In the genomic region with DNA sequence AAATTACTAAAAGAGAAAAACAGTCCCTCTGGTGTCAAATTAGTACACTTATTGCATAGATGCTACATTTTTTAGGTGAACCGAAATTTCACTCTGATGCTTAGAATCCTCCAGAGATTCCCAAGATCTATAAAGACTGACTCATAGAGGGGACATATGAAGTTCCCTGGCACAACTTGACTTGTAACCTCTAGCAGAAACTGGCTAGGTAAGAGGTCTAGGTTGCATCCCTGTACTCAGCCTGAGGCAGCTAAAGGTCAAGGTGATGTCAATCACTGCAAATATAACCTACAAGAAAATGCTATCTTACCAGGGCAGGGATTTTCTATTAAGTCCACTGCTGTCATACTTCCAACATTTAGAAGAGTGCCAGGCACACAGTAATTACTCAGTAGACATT, we compare ENCODE assay signal across 1 cellular context.
TF ChIP-seq lines count a peak whose summit lies in the region.

No MANE protein-coding gene starts in this region.

TF ChIP-seq in HepG2, 621 proteins besides CTCF, POLR2A, EP300 and RAD21:
- TF ChIP-seq, protein P1, sequence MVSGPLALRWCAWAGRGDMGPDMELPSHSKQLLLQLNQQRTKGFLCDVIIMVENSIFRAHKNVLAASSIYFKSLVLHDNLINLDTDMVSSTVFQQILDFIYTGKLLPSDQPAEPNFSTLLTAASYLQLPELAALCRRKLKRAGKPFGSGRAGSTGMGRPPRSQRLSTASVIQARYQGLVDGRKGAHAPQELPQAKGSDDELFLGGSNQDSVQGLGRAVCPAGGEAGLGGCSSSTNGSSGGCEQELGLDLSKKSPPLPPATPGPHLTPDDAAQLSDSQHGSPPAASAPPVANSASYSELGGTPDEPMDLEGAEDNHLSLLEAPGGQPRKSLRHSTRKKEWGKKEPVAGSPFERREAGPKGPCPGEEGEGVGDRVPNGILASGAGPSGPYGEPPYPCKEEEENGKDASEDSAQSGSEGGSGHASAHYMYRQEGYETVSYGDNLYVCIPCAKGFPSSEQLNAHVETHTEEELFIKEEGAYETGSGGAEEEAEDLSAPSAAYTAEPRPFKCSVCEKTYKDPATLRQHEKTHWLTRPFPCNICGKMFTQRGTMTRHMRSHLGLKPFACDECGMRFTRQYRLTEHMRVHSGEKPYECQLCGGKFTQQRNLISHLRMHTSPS (CRISPR knock-in tag; IDR thresholded peaks at IDR 0.05; ENCODE audit: low read depth): no peak
- TF ChIP-seq NR2F6 (IDR thresholded peaks at IDR 0.05) (peak; percentile 64; the same call in 1 of the 2 replicates), NR2F6 (CRISPR knock-in tag; IDR thresholded peaks at IDR 0.05) (0 out of 2 replicates have a peak, but pooled peaks have one; percentile 32)
